In genomic region chr1:239383714-239384113, GRCh38 we compare ENCODE assay signal across 25 cellular contexts.
"Had no signal": no experiment of that assay in that cellular context is flagged by ENCODE, and none has a peak within 500 bp of the region (broad histone marks: within the 10 kb centered on the region; RNA-seq: fewer than 3 reads in every experiment).

No MANE protein-coding gene starts in this region.

- DNase-seq: cortex of kidney; effector CD8-positive, alpha-beta T cell; effector memory CD8-positive, alpha-beta T cell; endodermal cell; erythroblast; esophagus squamous epithelium; foreskin fibroblast; foreskin melanocyte; gastrocnemius medialis; glutamatergic neuron; head of caudate nucleus; heart right ventricle; hippocampal formation; left cardiac atrium; left lung; left ventricle myocardium superior; lower lobe of right lung; mesenchymal stem cell; mucosa of descending colon; naive B cell; naive thymus-derived CD8-positive, alpha-beta T cell had no signal

- H3K4me3 ChIP-seq: esophagus squamous epithelium, gastrocnemius medialis, heart right ventricle, left lung, lower lobe of right lung, mucosa of descending colon had no signal

- H3K9me3 ChIP-seq: esophagus squamous epithelium, gastrocnemius medialis, heart right ventricle, left lung, lower lobe of right lung, mucosa of descending colon had no signal

- H3K36me3 ChIP-seq: esophagus squamous epithelium, gastrocnemius medialis, heart right ventricle, left lung, lower lobe of right lung had no signal

- H3K36me3 Mint-ChIP-seq: mesothelial cell of epicardium; naive thymus-derived CD8-positive, alpha-beta T cell had no signal

- H3K4me3 Mint-ChIP-seq: dendritic cell treated with granulocyte-macrophage colony-stimulating factor and Interleukin-4, amounts not matched to agents 40 ng/mL and 50 ng/mL, for 4 days; effector memory CD8-positive, alpha-beta T cell; endodermal cell; mesothelial cell of epicardium; naive B cell; naive thymus-derived CD8-positive, alpha-beta T cell had no signal

- H3K9me3 Mint-ChIP-seq: dendritic cell treated with granulocyte-macrophage colony-stimulating factor and Interleukin-4, amounts not matched to agents 40 ng/mL and 50 ng/mL, for 4 days; effector memory CD8-positive, alpha-beta T cell; endodermal cell; naive B cell; naive thymus-derived CD8-positive, alpha-beta T cell had no signal

- H3K27ac Mint-ChIP-seq: dendritic cell treated with granulocyte-macrophage colony-stimulating factor and Interleukin-4, amounts not matched to agents 40 ng/mL and 50 ng/mL, for 4 days; effector memory CD8-positive, alpha-beta T cell; endodermal cell; mesothelial cell of epicardium; naive B cell; naive thymus-derived CD8-positive, alpha-beta T cell had no signal

- ATAC-seq: effector memory CD8-positive, alpha-beta T cell; esophagus mucosa; gastrocnemius medialis; heart right ventricle; left cardiac atrium; left lung; left ventricle myocardium superior; lower lobe of right lung; mucosa of descending colon; naive thymus-derived CD8-positive, alpha-beta T cell had no signal

- H3K27ac ChIP-seq: epithelial cell of prostate, esophagus squamous epithelium, gastrocnemius medialis, heart right ventricle, left lung, lower lobe of right lung had no signal

- H3K4me1 ChIP-seq: gastrocnemius medialis had no signal
